In genomic region chr10:88254091-88254490, GRCh38 we compare ENCODE assay signal across 9 cellular contexts.
DNase-seq lines count a peak whose midpoint lies in the region; ATAC-seq and TF ChIP-seq lines count a peak whose summit lies in the region.
"Had no signal": no experiment of that assay in that cellular context is flagged by ENCODE, and none has a peak within 500 bp of the region (broad histone marks: within the 10 kb centered on the region; RNA-seq: fewer than 3 reads in every experiment).

No MANE protein-coding gene starts in this region.

- H3K27me3 Mint-ChIP-seq in naive thymus-derived CD8-positive, alpha-beta T cell, result no peaks in the 10 kb centered on the region

- peaks cover 15% of the 10 kb centered on the region for H3K4me1 ChIP-seq in RWPE2 (ENCODE audit: insufficient read depth, poor library complexity, severe bottlenecking)
- H3K4me1 ChIP-seq: Caco-2 had no signal

- H3K27ac ChIP-seq in RWPE2 (ENCODE audit: poor library complexity, severe bottlenecking), result no peak overlapping the region

- H3K9me3 Mint-ChIP-seq in naive thymus-derived CD8-positive, alpha-beta T cell, result peaks cover 0 to 2% (median 0%) of the 10 kb centered on the region in 9 donors

- H3K27ac Mint-ChIP-seq in naive thymus-derived CD8-positive, alpha-beta T cell, result no peak overlapping the region

- H3K4me3 ChIP-seq in RWPE2 (ENCODE audit: severe bottlenecking), result no peak overlapping the region
- no peak overlapping the region for H3K4me3 ChIP-seq in fibroblast of the aortic adventitia (ENCODE audit: low read depth, low read length)

- no peaks in the 10 kb centered on the region for H3K36me3 ChIP-seq in RWPE2 (ENCODE audit: low read depth)

- H3K4me3 Mint-ChIP-seq in naive thymus-derived CD8-positive, alpha-beta T cell, result no peak overlapping the region

- POLR2A ChIA-PET in naive thymus-derived CD8-positive, alpha-beta T cell (lab: Charles Lee), result no interaction called here

- peak; percentile 8 for DNase-seq in stimulated activated CD4-positive, alpha-beta T cell treated with anti-CD3 and anti-CD28 coated beads, Interleukin-15, amount 100 ng/mL, for 24 hours
- no peak for DNase-seq in stimulated activated CD4-positive, alpha-beta T cell treated with anti-CD3 and anti-CD28 coated beads, Interleukin-4, amount 100 ng/mL, for 4 hours
- DNase-seq in RWPE2 (ENCODE audit: low spot score), result peak; percentile 74
- peak; percentile 76 for DNase-seq in fibroblast of the aortic adventitia (ENCODE audit: low read depth)
- no peak for DNase-seq in superior temporal gyrus (ENCODE audit: extremely low spot score)
- no peak for DNase-seq in naive thymus-derived CD8-positive, alpha-beta T cell
- DNase-seq: Caco-2 had no signal

- ATAC-seq in RWPE2 (ENCODE audit: low read depth), result peak; percentile 100
- no peak for ATAC-seq in HG02885 (IDR thresholded peaks at IDR 0.05; ENCODE audit: poor library complexity, unreplicated experiment)
- ATAC-seq in HG03039 (IDR thresholded peaks at IDR 0.05; ENCODE audit: unreplicated experiment), result no peak
- no peak for ATAC-seq in naive thymus-derived CD8-positive, alpha-beta T cell

- TF ChIP-seq CTCF in RWPE2 (IDR thresholded peaks at IDR 0.05; ENCODE audit: poor library complexity, severe bottlenecking) (no peak), fibroblast of the aortic adventitia (IDR thresholded peaks at IDR 0.05; ENCODE audit: insufficient read depth, low read length) (no peak)

- no peaks in the 10 kb centered on the region for H3K36me3 Mint-ChIP-seq in naive thymus-derived CD8-positive, alpha-beta T cell

- no peaks in the 10 kb centered on the region for H3K27me3 ChIP-seq in RWPE2 (ENCODE audit: insufficient read depth, poor library complexity, severe bottlenecking)

- peaks cover 0 to 7% (median 4%) of the 10 kb centered on the region in 4 donors for H3K4me1 Mint-ChIP-seq in naive thymus-derived CD8-positive, alpha-beta T cell

- no peaks in the 10 kb centered on the region for H3K9me3 ChIP-seq in RWPE2 (ENCODE audit: severe bottlenecking)
- H3K9me3 ChIP-seq: Caco-2 had no signal

Comparison
In these comparisons a context has a peak if more than half of its experiments do, and no peak if none do; other contexts are left out.
1. DNase-seq: peak in stimulated activated CD4-positive, alpha-beta T cell treated with anti-CD3 and anti-CD28 coated beads, Interleukin-15, amount 100 ng/mL, for 24 hours (single experiment), RWPE2 (single experiment) and fibroblast of the aortic adventitia (single experiment); none in stimulated activated CD4-positive, alpha-beta T cell treated with anti-CD3 and anti-CD28 coated beads, Interleukin-4, amount 100 ng/mL, for 4 hours (0 of 2), superior temporal gyrus (single experiment) and naive thymus-derived CD8-positive, alpha-beta T cell (0 of 10).